In the genomic region with DNA sequence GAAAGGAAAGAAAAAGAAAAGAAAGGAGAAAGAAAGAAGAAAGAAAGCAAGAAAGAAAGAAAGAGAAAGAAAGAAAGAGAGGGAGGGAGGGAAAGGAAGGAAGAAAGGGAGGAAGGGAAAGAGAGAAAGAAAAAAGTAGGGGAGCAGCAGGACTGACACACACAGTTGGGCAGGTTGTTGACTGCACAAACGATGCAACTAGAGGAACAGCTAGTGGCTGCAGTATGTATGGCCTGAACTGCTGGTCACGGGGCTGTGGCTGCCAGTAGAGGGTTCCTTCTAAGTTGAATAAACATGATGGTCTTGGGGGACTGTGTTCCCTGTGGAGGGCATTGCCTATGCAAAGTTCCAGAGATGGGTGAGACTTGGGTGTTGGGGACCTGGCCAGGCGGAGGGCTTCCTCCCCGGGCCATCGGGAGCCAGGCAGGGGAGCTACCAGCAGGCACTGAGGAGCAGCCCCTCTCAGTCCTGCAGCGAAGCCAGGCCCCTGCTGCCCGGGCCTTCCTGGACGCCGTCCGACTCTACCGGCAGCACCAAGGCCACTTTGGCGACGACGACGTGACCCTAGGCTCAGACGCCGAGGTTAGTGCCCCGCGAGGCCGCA, we compare ENCODE assay signal across 8 cellular contexts. TPM values are rescaled to one million over a fixed set of nuclear protein-coding genes. Genes with fewer than 3 reads are reported as not detected.
A peak's percentile ranks its signal among the peaks of the same experiment; 100 is the strongest.
DNase-seq lines count a peak whose midpoint lies in the region; ATAC-seq, FAIRE-seq and TF ChIP-seq lines count a peak whose summit lies in the region.

No MANE protein-coding gene starts in this region.

- peaks cover 6% of the 10 kb centered on the region for H3K36me3 Mint-ChIP-seq in Calu3 (ENCODE audit: insufficient read depth, unreplicated experiment)
- peaks cover 4% of the 10 kb centered on the region for H3K36me3 Mint-ChIP-seq in IgD-negative memory B cell

- H3K27ac Mint-ChIP-seq in Calu3 (ENCODE audit: unreplicated experiment) (no peak overlapping the region), IgD-negative memory B cell (peak overlapping the region; percentile 81 to 94 (median 83))

- H3K27me3 Mint-ChIP-seq in Calu3 (ENCODE audit: unreplicated experiment) (peaks cover 32% of the 10 kb centered on the region), IgD-negative memory B cell (no peaks in the 10 kb centered on the region)

- H3K4me1 ChIP-seq in mucosa of descending colon (ENCODE audit: low read depth): peaks cover 9% of the 10 kb centered on the region

- H3K9me3 Mint-ChIP-seq in Calu3 (ENCODE audit: low read depth, unreplicated experiment) (no peaks in the 10 kb centered on the region), IgD-negative memory B cell (no peaks in the 10 kb centered on the region)

- peak overlapping the region; percentile 36 for H3K4me3 ChIP-seq in bronchial epithelial cell (ENCODE audit: low read depth, low read length)
- no peak overlapping the region for H3K4me3 ChIP-seq in mucosa of descending colon

- H3K27me3 ChIP-seq in bronchial epithelial cell (ENCODE audit: control insufficient read depth, insufficient read depth, low read length): peaks cover 2% of the 10 kb centered on the region

- H3K4me3 Mint-ChIP-seq in Calu3 (ENCODE audit: low read depth, unreplicated experiment) (peak overlapping the region; percentile 71), IgD-negative memory B cell (peak overlapping the region; percentile 43 to 84 (median 70))

- DNase-seq in Calu3 (no peak), bronchial epithelial cell (ENCODE audit: low read depth) (no peak), mucosa of descending colon (no peak), SKM-1 treated with dmso at 0.1 percent for 144 hours (lab: John Stamatoyannopoulos, UW; ENCODE audit: unreplicated experiment) (no peak), CD1c-positive myeloid dendritic cell (ENCODE audit: extremely low spot score) (no peak), NCI-H2107 (lab: John Stamatoyannopoulos, UW) (no peak)

- ATAC-seq in mucosa of descending colon (peak; percentile 4), GM19324 (IDR thresholded peaks at IDR 0.05; ENCODE audit: low FRiP score, unreplicated experiment) (no peak)

- intact Hi-C loops in Calu3 (cut with micrococcal nuclease; ENCODE audit: unreplicated experiment): no loop called here
- intact Hi-C loops in mucosa of descending colon (cut with DNase I, micrococcal nuclease): no loop called here

- no peak for FAIRE-seq in bronchial epithelial cell (lab: Jason Lieb, UNC)

- CTCF ChIA-PET in Calu3 (lab: Charles Lee): no interaction called here

- no peaks in the 10 kb centered on the region for H3K4me1 Mint-ChIP-seq in Calu3 (ENCODE audit: low read depth, unreplicated experiment)
- H3K4me1 Mint-ChIP-seq in IgD-negative memory B cell: peaks cover 14 to 21% (median 18%) of the 10 kb centered on the region in 3 donors

- no peaks in the 10 kb centered on the region for H3K9me3 ChIP-seq in mucosa of descending colon

- no TSS peak for BruUV-seq in Calu3 (replicated peaks; lab: Mats Ljungman, UMichigan)

- H3K36me3 ChIP-seq in bronchial epithelial cell (ENCODE audit: control insufficient read depth, insufficient read depth, low read length): no peaks in the 10 kb centered on the region
- H3K36me3 ChIP-seq in mucosa of descending colon (ENCODE audit: low read depth): no peaks in the 10 kb centered on the region

- TF ChIP-seq CTCF in Calu3 (IDR thresholded peaks at IDR 0.05; ENCODE audit: unreplicated experiment): no peak
- TF ChIP-seq CTCF in bronchial epithelial cell (IDR thresholded peaks at IDR 0.05; ENCODE audit: insufficient read depth, low read length, severe bottlenecking): no peak
- TF ChIP-seq CTCF in mucosa of descending colon (IDR thresholded peaks at IDR 0.05): no peak

RNA-seq across cellular contexts. Expression of a gene that starts 16.7 kb away (rescaled TPM):
- total RNA-seq in Calu3 (2022) (69.8 and 79.1 TPM in 2 replicates), bronchial epithelial cell (74.2 and 75.1 TPM in 2 replicates), mucosa of descending colon (10 to 100 TPM; 50.1 to 71.0 (median 50.8) TPM)
- 11.5 TPM for polyA plus RNA-seq in IgD-negative memory B cell

RNA-seq across cellular contexts. Expression of a gene that starts 27.3 kb away (rescaled TPM):
- total RNA-seq in Calu3 (2022) (75.5 and 78.1 TPM in 2 replicates), bronchial epithelial cell (41.1 and 67.2 TPM in 2 replicates), mucosa of descending colon (100 to 1,000 TPM in 1 of 3 donors, 10 to 100 TPM in 2; 62.3 to 103 (median 77.7) TPM)
- polyA plus RNA-seq in IgD-negative memory B cell: 106 TPM
